ENCODE assay signal across 14 cellular contexts in genomic region chr11:10758959-10759358, GRCh38. TPM values are rescaled to one million over a fixed set of nuclear protein-coding genes. Genes with fewer than 3 reads are reported as not detected.
DNase-seq lines count a peak whose midpoint lies in the region; ATAC-seq, FAIRE-seq and TF ChIP-seq lines count a peak whose summit lies in the region.
"Had no signal": no experiment of that assay in that cellular context is flagged by ENCODE, and none has a peak within 500 bp of the region (broad histone marks: within the 10 kb centered on the region; RNA-seq: fewer than 3 reads in every experiment).

No MANE protein-coding gene starts in this region.

- intact Hi-C loops in HCT116 (cut with micrococcal nuclease) (no loop called here), Panc1 (cut with micrococcal nuclease; ENCODE audit: unreplicated experiment) (no loop called here)

- POLR2A ChIA-PET in AG04450 (lab: Yijun Ruan, JAX) = interaction anchor here (0.7 kb wide), 1 partner anchor 99 kb away, joined by 3 read pairs; the partner anchor contains the start of gene ZBED5
- POLR2A ChIA-PET in HCT116 (lab: Charles Lee) = no interaction called here
- POLR2A ChIA-PET in Panc1 (lab: Charles Lee) = no interaction called here
- POLR2A ChIA-PET in GM10248 (lab: Yijun Ruan, JAX) = no interaction called here

- no peaks in the 10 kb centered on the region for H3K27me3 ChIP-seq in AG04450 (ENCODE audit: control insufficient read depth, insufficient read depth, low read length)
- no peaks in the 10 kb centered on the region for H3K27me3 ChIP-seq in HCT116 (ENCODE audit: insufficient read depth, low read length)
- no peaks in the 10 kb centered on the region for H3K27me3 ChIP-seq in Panc1 (ENCODE audit: control insufficient read depth, insufficient read depth, low read length)

- no TSS peak for BruUV-seq in HCT116 (replicated peaks; lab: Mats Ljungman, UMichigan)
- BruUV-seq in Panc1 (replicated peaks; lab: Mats Ljungman, UMichigan) = no TSS peak

- peaks cover 8% of the 10 kb centered on the region for H3K4me1 Mint-ChIP-seq in activated naive CD4-positive, alpha-beta T cell treated with anti-CD3 and anti-CD28 coated beads, Interleukin-2, amount 10 ng/mL, durations not matched to agents 7 days and 5 days

- H3K4me1 ChIP-seq in HCT116 (ENCODE audit: control insufficient read depth in 1 of 2, insufficient read depth in 2 of 2, low read length in 2 of 2) (no peaks in the 10 kb centered on the region), Panc1 (ENCODE audit: control insufficient read depth, insufficient read depth, low read length) (no peaks in the 10 kb centered on the region)

- no peak for FAIRE-seq in frontal cortex (lab: Jason Lieb, UNC)

- no peak overlapping the region for H3K27ac ChIP-seq in AG04450 (ENCODE audit: low read depth, low read length)
- H3K27ac ChIP-seq in HCT116 (ENCODE audit: low read depth, low read length) = no peak overlapping the region
- no peak overlapping the region for H3K27ac ChIP-seq in Panc1 (ENCODE audit: low read length)

- 0 out of 2 replicates have a peak, but pooled peaks have one; percentile 4 for TF ChIP-seq RAD21 in HCT116 (IDR thresholded peaks at IDR 0.05; ENCODE audit: low read depth)

- H3K9ac ChIP-seq in HCT116 (ENCODE audit: low read length) = no peak overlapping the region

- H3K36me3 ChIP-seq in HCT116 (ENCODE audit: control insufficient read depth in 1 of 2, insufficient read depth in 2 of 2, low read length in 2 of 2) = peaks cover 73 to 75% of the 10 kb centered on the region in 2 experiments
- H3K36me3 ChIP-seq in Panc1 (ENCODE audit: control insufficient read depth, insufficient read depth, low read length) = peaks cover 65% of the 10 kb centered on the region

- no peaks in the 10 kb centered on the region for H3K9me3 Mint-ChIP-seq in activated naive CD4-positive, alpha-beta T cell treated with anti-CD3 and anti-CD28 coated beads, Interleukin-2, amount 10 ng/mL, durations not matched to agents 7 days and 5 days
- H3K9me3 Mint-ChIP-seq: activated CD4-positive, alpha-beta T cell treated with anti-CD3 and anti-CD28 coated beads, Interleukin-2, amount 10 ng/mL, durations not matched to agents 7 days and 5 days had no signal

- DNase-seq in AG04450 (ENCODE audit: low read depth, low spot score) (no peak), HCT116 (ENCODE audit: low read depth, low spot score) (no peak), Panc1 (ENCODE audit: low read depth, low spot score) (no peak), epithelial cell of proximal tubule (ENCODE audit: low read depth) (no peak), C1 segment of cervical spinal cord (lab: John Stamatoyannopoulos, UW) (no peak), frontal cortex (ENCODE audit: low spot score in 2 of 2) (no peak), GM10248 (ENCODE audit: extremely low spot score) (no peak)
- no peak for DNase-seq in activated naive CD4-positive, alpha-beta T cell treated with anti-CD3 and anti-CD28 coated beads, Interleukin-2, amount 10 ng/mL, durations not matched to agents 7 days and 5 days
- DNase-seq: activated CD4-positive, alpha-beta T cell treated with anti-CD3 and anti-CD28 coated beads, Interleukin-2, amount 10 ng/mL, durations not matched to agents 7 days and 5 days; hippocampal formation; mammary epithelial cell; NCI-H2081; Right ventricle myocardium superior had no signal

- no peaks in the 10 kb centered on the region; the same call in 1 of the 2 replicates for H4K20me1 ChIP-seq in HCT116 (ENCODE audit: insufficient read depth)

- H3K27ac Mint-ChIP-seq in activated naive CD4-positive, alpha-beta T cell treated with anti-CD3 and anti-CD28 coated beads, Interleukin-2, amount 10 ng/mL, durations not matched to agents 7 days and 5 days = no peak overlapping the region
- H3K27ac Mint-ChIP-seq: activated CD4-positive, alpha-beta T cell treated with anti-CD3 and anti-CD28 coated beads, Interleukin-2, amount 10 ng/mL, durations not matched to agents 7 days and 5 days; activated naive CD8-positive, alpha-beta T cell had no signal

- TF ChIP-seq CTCF in AG04450 (IDR thresholded peaks at IDR 0.05; ENCODE audit: low read depth, low read length) (peak; percentile 34), HCT116 (IDR thresholded peaks at IDR 0.05 in 2 of 3, conservative IDR thresholded peaks at IDR 0.05 in 1 of 3; ENCODE audit: borderline replicate concordance in 1 of 3, insufficient read depth in 1 of 3, low read depth in 2 of 3, low read length in 2 of 3) (peak in 2 of 3 experiments; percentile 28 to 39; a peak in 3 of 6 replicates), Panc1 (IDR thresholded peaks at IDR 0.05) (peak; percentile 50; the same call in 1 of the 2 replicates), epithelial cell of proximal tubule (conservative IDR thresholded peaks at IDR 0.05; ENCODE audit: low read depth, low read length) (peak; percentile 30), GM10248 (IDR thresholded peaks at IDR 0.05; ENCODE audit: control extremely low read depth, extremely low read depth, low read depth, missing control alignments) (no peak)

- H3K9me2 ChIP-seq in HCT116 (ENCODE audit: insufficient read depth) = no peaks in the 10 kb centered on the region

- in situ Hi-C loops in Panc1 (cut with HindIII; ENCODE audit: low pct_unique_long_range_greater_than_20kb, low sequenced_read_pairs) = no loop called here

- H3K4me3 Mint-ChIP-seq in activated naive CD4-positive, alpha-beta T cell treated with anti-CD3 and anti-CD28 coated beads, Interleukin-2, amount 10 ng/mL, durations not matched to agents 7 days and 5 days = no peak overlapping the region
- H3K4me3 Mint-ChIP-seq: activated CD4-positive, alpha-beta T cell treated with anti-CD3 and anti-CD28 coated beads, Interleukin-2, amount 10 ng/mL, durations not matched to agents 7 days and 5 days; activated naive CD8-positive, alpha-beta T cell had no signal

- no peak overlapping the region for H3K4me2 ChIP-seq in HCT116 (ENCODE audit: low read length)

- H3K9me3 ChIP-seq in AG04450 (ENCODE audit: control insufficient read depth, insufficient read depth, low read length) (no peaks in the 10 kb centered on the region), HCT116 (ENCODE audit: control insufficient read depth in 1 of 2, insufficient read depth in 1 of 2, low read depth in 1 of 2, low read length in 2 of 2) (no peaks in the 10 kb centered on the region), Panc1 (ENCODE audit: control insufficient read depth, insufficient read depth, low read depth, low read length) (no peaks in the 10 kb centered on the region)

- peak; percentile 79 for ATAC-seq in HCT116
- ATAC-seq in Panc1 = peak; percentile 84

- H3K79me2 ChIP-seq in HCT116 (ENCODE audit: insufficient read depth, low read length) = peaks cover 29% of the 10 kb centered on the region

- peaks cover 32% of the 10 kb centered on the region for H3K36me3 Mint-ChIP-seq in activated naive CD4-positive, alpha-beta T cell treated with anti-CD3 and anti-CD28 coated beads, Interleukin-2, amount 10 ng/mL, durations not matched to agents 7 days and 5 days

- TF ChIP-seq POLR2A in HCT116 (IDR thresholded peaks at IDR 0.05; ENCODE audit: borderline replicate concordance, extremely low read depth, insufficient read depth, insufficient read length) = no peak

- no peak overlapping the region for H2AFZ ChIP-seq in HCT116 (ENCODE audit: low read depth, low read length, poor library complexity, severe bottlenecking)

- H3K4me3 ChIP-seq in AG04450 (ENCODE audit: low read depth, low read length) = no peak overlapping the region
- no peak overlapping the region for H3K4me3 ChIP-seq in HCT116 (replicated peaks in 1 of 2; ENCODE audit: low read depth in 1 of 2, low read length in 2 of 2)
- no peak overlapping the region for H3K4me3 ChIP-seq in Panc1 (ENCODE audit: low read depth in 2 of 2, low read length in 2 of 2)
- H3K4me3 ChIP-seq in epithelial cell of proximal tubule (ENCODE audit: low read depth, low read length) = no peak overlapping the region

- RAD21 ChIA-PET in HCT116 (lab: Charles Lee; ENCODE audit: low non-redundant PET in 1 of 2, low total read pairs in 2 of 2, uncharacterized antibody in 2 of 2, unreplicated experiment in 2 of 2) = no interaction called here

- CTCF ChIA-PET in AG04450 (lab: Charles Lee) = interaction anchor here (3.3 kb wide), 1 partner anchor 11 kb away, joined by 15 read pairs; no protein-coding TSS in a partner anchor
- CTCF ChIA-PET in HCT116 (lab: Charles Lee) = interaction anchor here (0.8 kb wide), 1 partner anchor 12 kb away, joined by 3 read pairs; no protein-coding TSS in a partner anchor
- CTCF ChIA-PET in Panc1 (lab: Charles Lee) = interaction anchor here (1.3 kb wide), 1 partner anchor 12 kb away, joined by 4 read pairs; no protein-coding TSS in a partner anchor
- CTCF ChIA-PET in activated naive CD4-positive, alpha-beta T cell treated with anti-CD3 and anti-CD28 coated beads, Interleukin-2, amount 10 ng/mL, durations not matched to agents 7 days and 5 days (lab: Charles Lee) = interaction anchor here (1.3 to 2.7 kb wide), 2 partner anchors 12 to 50 kb away, joined by 3 to 12 read pairs; partner anchors contain the start of gene EIF4G2
- CTCF ChIA-PET in GM10248 (lab: Yijun Ruan, JAX) = interaction anchor here (5.9 kb wide), 1 partner anchor 11 kb away, joined by 41 read pairs; no protein-coding TSS in a partner anchor

- no peaks in the 10 kb centered on the region for H3K27me3 Mint-ChIP-seq in activated naive CD4-positive, alpha-beta T cell treated with anti-CD3 and anti-CD28 coated beads, Interleukin-2, amount 10 ng/mL, durations not matched to agents 7 days and 5 days
- H3K27me3 Mint-ChIP-seq: activated CD4-positive, alpha-beta T cell treated with anti-CD3 and anti-CD28 coated beads, Interleukin-2, amount 10 ng/mL, durations not matched to agents 7 days and 5 days; activated naive CD8-positive, alpha-beta T cell had no signal

RNA-seq across cellular contexts. Expression of gene CTR9, which starts 7.9 kb away (rescaled TPM):
- polyA plus RNA-seq in AG04450 (2011; rRNA removed) = 21.8 and 22.6 TPM in 2 replicates
- polyA minus RNA-seq in AG04450 (2011; rRNA and poly(A)+ RNA removed) = 14.0 and 29.0 TPM in 2 replicates
- 68.4 TPM for total RNA-seq in HCT116 (2021; ENCODE audit: unreplicated experiment)
- 23.7 and 33.3 TPM in 2 replicates for polyA plus RNA-seq in HCT116 (2012)
- 60.1 TPM for total RNA-seq in Panc1 (2021; ENCODE audit: unreplicated experiment)
- 39.6 TPM for polyA plus RNA-seq in Panc1 (2012; ENCODE audit: insufficient read length)
- 20.5 and 25.0 TPM in 2 replicates for total RNA-seq in epithelial cell of proximal tubule
- 39.9 TPM for total RNA-seq in frontal cortex

RNA-seq across cellular contexts. Expression of gene EIF4G2, which starts 49.8 kb away (rescaled TPM):
- polyA plus RNA-seq in AG04450 (2011; rRNA removed) = 1,244 and 1,432 TPM in 2 replicates
- polyA minus RNA-seq in AG04450 (2011; rRNA and poly(A)+ RNA removed) = 762 and 959 TPM in 2 replicates
- total RNA-seq in HCT116 (2021; ENCODE audit: unreplicated experiment) = 888 TPM
- 257 and 341 TPM in 2 replicates for polyA plus RNA-seq in HCT116 (2012)
- 2,422 TPM for total RNA-seq in Panc1 (2021; ENCODE audit: unreplicated experiment)
- polyA plus RNA-seq in Panc1 (2012; ENCODE audit: insufficient read length) = 1,612 TPM
- total RNA-seq in epithelial cell of proximal tubule = 528 and 712 TPM in 2 replicates
- total RNA-seq in frontal cortex = 941 TPM
